ENCODE assay signal across 17 cellular contexts in the genomic region with DNA sequence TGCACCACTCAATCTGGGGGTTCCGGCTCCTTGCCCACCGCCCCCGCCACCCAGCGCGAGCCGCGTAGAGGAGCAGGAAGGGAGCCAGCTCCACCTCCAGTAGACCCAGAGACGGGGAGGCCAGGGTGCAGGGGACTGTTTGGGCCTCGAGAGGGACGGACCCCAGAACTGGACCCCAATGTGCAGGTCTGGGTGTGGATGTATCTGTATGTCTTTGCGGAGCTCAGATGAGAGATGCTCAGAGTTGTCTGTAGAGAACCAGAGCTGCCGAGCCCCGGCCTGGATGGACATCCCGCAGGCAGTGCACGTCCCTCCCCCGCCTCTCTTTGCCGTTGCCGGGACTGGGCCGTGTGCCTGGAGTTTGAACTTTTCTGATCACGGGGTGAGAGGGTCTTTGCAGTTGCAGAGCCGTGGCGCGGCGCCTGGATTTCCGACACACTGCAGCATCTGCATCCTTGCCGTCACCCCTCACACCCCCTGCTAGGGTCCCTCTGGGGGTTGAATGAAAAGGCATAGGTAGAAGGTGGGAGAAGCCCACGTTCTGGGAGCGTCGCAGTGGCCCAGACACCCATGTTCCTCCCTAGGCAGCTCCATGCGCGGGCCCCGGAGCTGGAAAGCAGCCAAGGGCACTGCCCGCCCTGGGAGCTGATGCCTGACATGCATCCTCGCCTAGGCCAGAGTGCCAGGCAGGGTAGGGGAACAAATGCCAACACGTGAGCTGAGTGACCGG.
A peak's percentile ranks its signal among the peaks of the same experiment; 100 is the strongest.
DNase-seq lines count a peak whose midpoint lies in the region; ATAC-seq and TF ChIP-seq lines count a peak whose summit lies in the region.
"Had no signal": no experiment of that assay in that cellular context is flagged by ENCODE, and none has a peak within 500 bp of the region (broad histone marks: within the 10 kb centered on the region; RNA-seq: fewer than 3 reads in every experiment).

No MANE protein-coding gene starts in this region.

- no peak overlapping the region for H2AFZ ChIP-seq in PC-3 (ENCODE audit: low read length)

- H3K36me3 Mint-ChIP-seq in CD14-positive monocyte, result peaks cover 12 to 22% of the 10 kb centered on the region in 2 donors

- H3K9ac ChIP-seq in PC-3 (ENCODE audit: low read length), result no peak overlapping the region
- H3K9ac ChIP-seq: KMS-11 had no signal

- H3K27me3 ChIP-seq in ascending aorta, result no peaks in the 10 kb centered on the region
- no peaks in the 10 kb centered on the region for H3K27me3 ChIP-seq in PC-3 (ENCODE audit: low read length)

- H3K4me1 ChIP-seq in ascending aorta (no peaks in the 10 kb centered on the region), PC-3 (ENCODE audit: insufficient read depth, low read length) (no peaks in the 10 kb centered on the region)

- no peaks in the 10 kb centered on the region for H3K9me2 ChIP-seq in PC-3 (replicated peaks; ENCODE audit: low read length)

- H3K4me3 Mint-ChIP-seq in CD14-positive monocyte, result no peak overlapping the region
- H3K4me3 Mint-ChIP-seq: activated CD4-positive, alpha-beta T cell treated with anti-CD3 and anti-CD28 coated beads, Interleukin-2, amount 10 ng/mL, durations not matched to agents 7 days and 5 days; central memory CD8-positive, alpha-beta T cell; T-helper 2 cell treated with Interferon-gamma antibody and Interleukin-4, amounts not matched to agents 5 μg/mL and 100 μg/mL, for 36 hours had no signal

- H3K9me3 Mint-ChIP-seq in CD14-positive monocyte, result peaks cover 0 to 8% (median 3%) of the 10 kb centered on the region in 7 donors
- H3K9me3 Mint-ChIP-seq: activated CD4-positive, alpha-beta T cell treated with anti-CD3 and anti-CD28 coated beads, Interleukin-2, amount 10 ng/mL, durations not matched to agents 7 days and 5 days; central memory CD8-positive, alpha-beta T cell; T-helper 2 cell treated with Interferon-gamma antibody and Interleukin-4, amounts not matched to agents 5 μg/mL and 100 μg/mL, for 36 hours had no signal

- H3K27ac Mint-ChIP-seq in CD14-positive monocyte, result no peak overlapping the region
- H3K27ac Mint-ChIP-seq: activated CD4-positive, alpha-beta T cell treated with anti-CD3 and anti-CD28 coated beads, Interleukin-2, amount 10 ng/mL, durations not matched to agents 7 days and 5 days; T-helper 2 cell treated with Interferon-gamma antibody and Interleukin-4, amounts not matched to agents 5 μg/mL and 100 μg/mL, for 36 hours had no signal

- CTCF ChIA-PET in PC-3 (lab: Charles Lee), result no interaction called here

- peaks cover 0 to 5% (median 4%) of the 10 kb centered on the region in 3 donors for H3K27me3 Mint-ChIP-seq in CD14-positive monocyte (ENCODE audit: low read depth in 3 of 3)
- H3K27me3 Mint-ChIP-seq: activated CD4-positive, alpha-beta T cell treated with anti-CD3 and anti-CD28 coated beads, Interleukin-2, amount 10 ng/mL, durations not matched to agents 7 days and 5 days; central memory CD8-positive, alpha-beta T cell had no signal

- H4K20me1 ChIP-seq in PC-3 (ENCODE audit: low read length), result no peaks in the 10 kb centered on the region

- H3K27ac ChIP-seq in ascending aorta, result no peak overlapping the region
- no peak overlapping the region for H3K27ac ChIP-seq in PC-3 (ENCODE audit: low read length)
- H3K27ac ChIP-seq: dorsolateral prefrontal cortex, KMS-11, RWPE1, VCaP had no signal

- POLR2A ChIA-PET in PC-3 (lab: Charles Lee; ENCODE audit: unreplicated experiment), result no interaction called here

- no peaks in the 10 kb centered on the region for H3K79me2 ChIP-seq in PC-3 (ENCODE audit: low read length)

- BruUV-seq in PC-3 (replicated peaks; lab: Mats Ljungman, UMichigan), result no TSS peak

- ATAC-seq in left lobe of liver (peak; percentile 53), HG02610 (IDR thresholded peaks at IDR 0.05; ENCODE audit: unreplicated experiment) (no peak), PC-3 (no peak)

- H3K4me2 ChIP-seq in PC-3 (ENCODE audit: low read length), result no peak overlapping the region
- H3K4me2 ChIP-seq: KMS-11 had no signal

- intact Hi-C loops in CD14-positive monocyte (cut with micrococcal nuclease) (no loop called here), ascending aorta (cut with DNase I) (no loop called here), posterior vena cava (cut with DNase I) (no loop called here), PC-3 (cut with micrococcal nuclease) (no loop called here)

- DNase-seq in CD14-positive monocyte (ENCODE audit: low spot score), result peak; percentile 41
- peak; percentile 2 to 58 for DNase-seq in ascending aorta (ENCODE audit: low spot score in 2 of 2)
- no peak for DNase-seq in left lobe of liver (ENCODE audit: low spot score)
- peak; percentile 78 for DNase-seq in posterior vena cava (ENCODE audit: low spot score)
- no peak for DNase-seq in Kasumi-1 (lab: John Stamatoyannopoulos, UW)
- no peak for DNase-seq in DMS79 (lab: John Stamatoyannopoulos, UW)
- DNase-seq in PC-3, result no peak
- DNase-seq: activated CD4-positive, alpha-beta T cell treated with anti-CD3 and anti-CD28 coated beads, Interleukin-2, amount 10 ng/mL, durations not matched to agents 7 days and 5 days; MV-4-11; NCI-H69 had no signal

- H3F3A ChIP-seq in PC-3 (ENCODE audit: low read length, unreplicated experiment), result no peaks in the 10 kb centered on the region

- no peaks in the 10 kb centered on the region for H3K36me3 ChIP-seq in ascending aorta
- no peaks in the 10 kb centered on the region for H3K36me3 ChIP-seq in PC-3 (ENCODE audit: low read depth, low read length)

- H3K9me3 ChIP-seq in ascending aorta (no peaks in the 10 kb centered on the region), PC-3 (ENCODE audit: low read length) (no peaks in the 10 kb centered on the region)

- TF ChIP-seq CTCF in CD14-positive monocyte (IDR thresholded peaks at IDR 0.05) (no peak), ascending aorta (IDR thresholded peaks at IDR 0.05) (no peak), PC-3 (conservative IDR thresholded peaks at IDR 0.05; ENCODE audit: low read depth, low read length) (no peak)

- H3K4me3 ChIP-seq in ascending aorta, result no peak overlapping the region
- H3K4me3 ChIP-seq in PC-3 (ENCODE audit: low read length), result no peak overlapping the region

- H3K4me1 Mint-ChIP-seq in CD14-positive monocyte, result peaks cover 16% of the 10 kb centered on the region
- H3K4me1 Mint-ChIP-seq: central memory CD8-positive, alpha-beta T cell had no signal

Comparison
In these comparisons a context has a peak if more than half of its experiments do, and no peak if none do; other contexts are left out.
1. DNase-seq: peak in CD14-positive monocyte (single experiment), ascending aorta (2 of 2) and posterior vena cava (single experiment); none in left lobe of liver (single experiment), Kasumi-1 (0 of 2), DMS79 (single experiment) and PC-3 (single experiment).